Comparison of ENCODE assay signal across 18 cellular contexts in the genomic region with DNA sequence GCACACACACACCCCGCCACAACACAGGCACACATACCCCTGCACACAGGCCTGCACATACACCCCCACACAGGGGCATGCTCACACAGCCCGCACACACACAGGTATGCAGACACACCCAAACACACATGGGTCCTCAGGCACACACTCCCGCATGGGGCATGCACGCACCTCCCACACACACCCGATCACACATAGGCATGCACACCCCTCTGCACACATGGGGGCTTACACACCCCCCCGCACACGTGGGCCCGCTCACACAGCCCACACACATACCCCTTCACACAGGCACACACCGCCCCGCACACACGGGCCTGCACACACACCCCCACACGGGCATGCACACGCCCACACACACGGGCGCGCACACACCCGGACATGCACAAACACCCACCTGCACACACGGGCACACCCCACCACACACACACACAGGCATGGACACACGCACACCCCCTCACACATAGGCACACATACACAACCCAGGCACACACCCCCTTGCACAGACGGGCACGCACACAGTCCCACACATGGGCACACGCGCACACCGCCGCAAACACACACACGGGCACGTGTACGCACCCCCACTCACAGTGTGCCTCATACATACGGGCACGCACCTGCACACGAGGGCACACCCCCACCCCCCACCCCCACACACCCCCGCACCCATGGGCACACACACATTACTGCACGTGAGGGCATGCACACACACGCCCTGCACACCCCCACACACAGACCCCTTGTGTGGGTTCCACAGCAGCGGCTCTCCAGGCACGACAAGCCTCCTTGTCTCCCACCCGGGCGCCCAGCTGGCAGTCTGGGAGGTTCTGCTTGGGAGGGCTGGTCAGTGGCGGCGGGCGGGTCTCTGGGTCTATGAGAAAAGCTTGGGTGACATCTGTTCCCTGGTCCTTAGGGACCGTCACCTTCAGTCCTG. TPM values are rescaled to one million over a fixed set of nuclear protein-coding genes. Genes with fewer than 3 reads are reported as not detected.
DNase-seq lines count a peak whose midpoint lies in the region; ATAC-seq, FAIRE-seq and TF ChIP-seq lines count a peak whose summit lies in the region.
"Had no signal": no experiment of that assay in that cellular context is flagged by ENCODE, and none has a peak within 500 bp of the region (broad histone marks: within the 10 kb centered on the region; RNA-seq: fewer than 3 reads in every experiment).

No MANE protein-coding gene starts in this region.

- H3K4me3 Mint-ChIP-seq in activated T-cell treated with anti-CD3 and anti-CD28 coated beads, Interleukin-2, amount 50 U/mL, for 24 hours = no peak overlapping the region
- no peak overlapping the region for H3K4me3 Mint-ChIP-seq in WTC11
- H3K4me3 Mint-ChIP-seq in naive thymus-derived CD4-positive, alpha-beta T cell = peak overlapping the region in 2 of 10 donors; percentile 41 to 64
- no peak overlapping the region for H3K4me3 Mint-ChIP-seq in stimulated activated naive B cell treated with anti-CD40 and anti-IgM and Interleukin-4, amounts not matched to agents 10 μg/mL and 1 μg/mL and 100 μg/mL, for 72 hours

- intact Hi-C loops in naive thymus-derived CD4-positive, alpha-beta T cell (cut with micrococcal nuclease) = no loop called here
- intact Hi-C loops in Right ventricle myocardium superior (cut with DNase I) = no loop called here

- H3K27ac Mint-ChIP-seq in activated T-cell treated with anti-CD3 and anti-CD28 coated beads, Interleukin-2, amount 50 U/mL, for 24 hours = peak overlapping the region; percentile 22
- peak overlapping the region; percentile 53; the same call in 1 of the 2 replicates for H3K27ac Mint-ChIP-seq in WTC11
- H3K27ac Mint-ChIP-seq in naive thymus-derived CD4-positive, alpha-beta T cell = peak overlapping the region in 2 of 9 donors; percentile 29 to 30
- peak overlapping the region; percentile 44 for H3K27ac Mint-ChIP-seq in stimulated activated naive B cell treated with anti-CD40 and anti-IgM and Interleukin-4, amounts not matched to agents 10 μg/mL and 1 μg/mL and 100 μg/mL, for 72 hours

- no peaks in the 10 kb centered on the region for H3K9me3 Mint-ChIP-seq in activated T-cell treated with anti-CD3 and anti-CD28 coated beads, Interleukin-2, amount 50 U/mL, for 24 hours
- H3K9me3 Mint-ChIP-seq in WTC11 = no peaks in the 10 kb centered on the region
- H3K9me3 Mint-ChIP-seq in naive thymus-derived CD4-positive, alpha-beta T cell = no peaks in the 10 kb centered on the region
- H3K9me3 Mint-ChIP-seq in stimulated activated naive B cell treated with anti-CD40 and anti-IgM and Interleukin-4, amounts not matched to agents 10 μg/mL and 1 μg/mL and 100 μg/mL, for 72 hours = no peaks in the 10 kb centered on the region

- H3K27me3 ChIP-seq in naive thymus-derived CD4-positive, alpha-beta T cell (ENCODE audit: control insufficient read depth in 2 of 2, insufficient read depth in 2 of 2, low read length in 2 of 2) = no peaks in the 10 kb centered on the region
- H3K27me3 ChIP-seq: BLaER1 treated with 17β-estradiol and CSF1 and Interleukin-3, amounts not matched to agents 10 nM and 100 nM had no signal

- no peaks in the 10 kb centered on the region for H3K4me1 ChIP-seq in naive thymus-derived CD4-positive, alpha-beta T cell (ENCODE audit: control insufficient read depth in 2 of 2, insufficient read depth in 2 of 2, low read length in 2 of 2)
- H3K4me1 ChIP-seq: HAP-1 had no signal

- no peak for FAIRE-seq in H54 (lab: Jason Lieb, UNC)

- no peak for ATAC-seq in WTC11
- ATAC-seq in naive thymus-derived CD4-positive, alpha-beta T cell = peak; percentile 28
- ATAC-seq in stimulated activated naive B cell treated with anti-CD40 and anti-IgM and Interleukin-4, amounts not matched to agents 10 μg/mL and 1 μg/mL and 100 μg/mL, for 72 hours (replicated peaks) = no peak
- ATAC-seq in Right ventricle myocardium superior (ENCODE audit: poor library complexity) = no peak

- no peak overlapping the region for H3K27ac ChIP-seq in naive thymus-derived CD4-positive, alpha-beta T cell (ENCODE audit: low read depth, low read length)
- H3K27ac ChIP-seq: BLaER1 treated with 17β-estradiol and CSF1 and Interleukin-3, amounts not matched to agents 10 nM and 100 nM had no signal

- CTCF ChIA-PET in WTC11 (lab: Charles Lee) = no interaction called here
- CTCF ChIA-PET in naive thymus-derived CD4-positive, alpha-beta T cell (lab: Charles Lee) = no interaction called here

- H3K4me3 ChIP-seq in naive thymus-derived CD4-positive, alpha-beta T cell (ENCODE audit: low read length) = no peak overlapping the region
- H3K4me3 ChIP-seq: BLaER1 treated with 17β-estradiol and CSF1 and Interleukin-3, amounts not matched to agents 10 nM and 100 nM; HAP-1 had no signal

- peaks cover 78% of the 10 kb centered on the region for H3K36me3 Mint-ChIP-seq in activated T-cell treated with anti-CD3 and anti-CD28 coated beads, Interleukin-2, amount 50 U/mL, for 24 hours (ENCODE audit: low read depth)
- peaks cover 34% of the 10 kb centered on the region for H3K36me3 Mint-ChIP-seq in WTC11
- peaks cover 5 to 13% (median 9%) of the 10 kb centered on the region in 5 donors for H3K36me3 Mint-ChIP-seq in naive thymus-derived CD4-positive, alpha-beta T cell
- H3K36me3 Mint-ChIP-seq in stimulated activated naive B cell treated with anti-CD40 and anti-IgM and Interleukin-4, amounts not matched to agents 10 μg/mL and 1 μg/mL and 100 μg/mL, for 72 hours = peaks cover 36 to 47% of the 10 kb centered on the region in 2 donors

- no peak for DNase-seq in activated T-cell treated with anti-CD3 and anti-CD28 coated beads, Interleukin-2, amount 50 U/mL, for 24 hours
- no peak for DNase-seq in activated T-cell treated with anti-CD3 and anti-CD28 coated beads, Interleukin-2, amount 50 U/mL, for 1 hour
- no peak for DNase-seq in WTC11 (ENCODE audit: low spot score)
- DNase-seq in naive thymus-derived CD4-positive, alpha-beta T cell = no peak
- no peak for DNase-seq in stimulated activated naive B cell treated with anti-CD40 and anti-IgM and Interleukin-4, amounts not matched to agents 10 μg/mL and 1 μg/mL and 100 μg/mL, for 72 hours
- DNase-seq in activated CD4-positive, alpha-beta T cell treated with anti-CD3 and anti-CD28 coated beads for 48 hours = no peak
- DNase-seq in Right ventricle myocardium superior = no peak
- DNase-seq in H54 (ENCODE audit: insufficient read length, low spot score) = no peak
- DNase-seq: 8988T, DMS153, EL, NCI-H1417, NCI-H2029, NCI-H2171 treated with DMSO at 0.1 percent for 48 hours, NCI-H774 had no signal

- no peak for TF ChIP-seq CTCF in WTC11 (IDR thresholded peaks at IDR 0.05)

- peaks cover 3 to 63% (median 8%) of the 10 kb centered on the region in 3 experiments for H3K36me3 ChIP-seq in naive thymus-derived CD4-positive, alpha-beta T cell (ENCODE audit: control insufficient read depth in 2 of 3, insufficient read depth in 3 of 3, low read length in 3 of 3)

- TF ChIP-seq POLR2A in H54 (IDR thresholded peaks at IDR 0.05; ENCODE audit: low read depth, low read length) = no peak

- no peaks in the 10 kb centered on the region for H3K9me3 ChIP-seq in naive thymus-derived CD4-positive, alpha-beta T cell (ENCODE audit: control insufficient read depth in 2 of 3, low read length in 3 of 3)
- H3K9me3 ChIP-seq: BLaER1 treated with 17β-estradiol and CSF1 and Interleukin-3, amounts not matched to agents 10 nM and 100 nM; HAP-1 had no signal

- no peaks in the 10 kb centered on the region for H3K27me3 Mint-ChIP-seq in activated T-cell treated with anti-CD3 and anti-CD28 coated beads, Interleukin-2, amount 50 U/mL, for 24 hours
- no peaks in the 10 kb centered on the region for H3K27me3 Mint-ChIP-seq in WTC11 (ENCODE audit: low read depth)
- no peaks in the 10 kb centered on the region for H3K27me3 Mint-ChIP-seq in naive thymus-derived CD4-positive, alpha-beta T cell
- H3K27me3 Mint-ChIP-seq in stimulated activated naive B cell treated with anti-CD40 and anti-IgM and Interleukin-4, amounts not matched to agents 10 μg/mL and 1 μg/mL and 100 μg/mL, for 72 hours = no peaks in the 10 kb centered on the region

- POLR2A ChIA-PET in WTC11 (lab: Charles Lee) = no interaction called here
- POLR2A ChIA-PET in naive thymus-derived CD4-positive, alpha-beta T cell (lab: Charles Lee) = no interaction called here

- H3K4me1 Mint-ChIP-seq in activated T-cell treated with anti-CD3 and anti-CD28 coated beads, Interleukin-2, amount 50 U/mL, for 24 hours (ENCODE audit: low read depth) = peaks cover 5% of the 10 kb centered on the region
- no peaks in the 10 kb centered on the region for H3K4me1 Mint-ChIP-seq in WTC11
- H3K4me1 Mint-ChIP-seq in naive thymus-derived CD4-positive, alpha-beta T cell = peaks cover 0 to 7% (median 4%) of the 10 kb centered on the region in 7 donors
- peaks cover 5 to 13% of the 10 kb centered on the region in 2 donors for H3K4me1 Mint-ChIP-seq in stimulated activated naive B cell treated with anti-CD40 and anti-IgM and Interleukin-4, amounts not matched to agents 10 μg/mL and 1 μg/mL and 100 μg/mL, for 72 hours

TF ChIP-seq in WTC11, 78 proteins besides CTCF, POLR2A, EP300 and RAD21 (continues in another document):
- no peak for TF ChIP-seq JAZF1 (CRISPR knock-in tag; IDR thresholded peaks at IDR 0.05)

RNA-seq across cellular contexts. Expression of a gene that starts 8.2 kb away (rescaled TPM):
- total RNA-seq in WTC11 (2021) (47.9 to 63.6 TPM (median 48.5 TPM) in 3 replicates), Right ventricle myocardium superior (7.9 TPM)
- total RNA-seq in naive thymus-derived CD4-positive, alpha-beta T cell = 10 to 100 TPM; 42.5 to 53.8 (median 51.7) TPM
- polyA plus RNA-seq in naive thymus-derived CD4-positive, alpha-beta T cell = 1 to 10 TPM; 4.5 to 6.1 TPM

RNA-seq across cellular contexts. Expression of a gene that starts 30.3 kb away (rescaled TPM):
- total RNA-seq in WTC11 (2021) (0.60 to 0.94 TPM (median 0.61 TPM) in 3 replicates), Right ventricle myocardium superior (0.94 TPM)
- total RNA-seq in naive thymus-derived CD4-positive, alpha-beta T cell = 1 to 10 TPM in 4 of 5 experiments, under 1 TPM in 1; 0.61 to 2.0 (median 1.4) TPM
- under 1 TPM; 0.64 to 0.76 TPM for polyA plus RNA-seq in naive thymus-derived CD4-positive, alpha-beta T cell
- total RNA-seq: LHCN-M2 had no signal

RNA-seq across cellular contexts. Expression of a gene that starts 32.1 kb away (rescaled TPM):
- total RNA-seq in WTC11 (2021) (56.1 to 71.2 TPM (median 58.7 TPM) in 3 replicates), Right ventricle myocardium superior (18.5 TPM)
- total RNA-seq in naive thymus-derived CD4-positive, alpha-beta T cell = 10 to 100 TPM; 21.0 to 41.3 (median 22.9) TPM
- polyA plus RNA-seq in naive thymus-derived CD4-positive, alpha-beta T cell = 10 to 100 TPM in 1 of 2 donors, 1 to 10 TPM in 1; 5.4 to 11.6 TPM

RNA-seq across cellular contexts. Expression of a gene that starts 44.3 kb away (rescaled TPM):
- total RNA-seq in WTC11 (2021) = 28.3 to 35.5 TPM (median 28.3 TPM) in 3 replicates
- total RNA-seq in naive thymus-derived CD4-positive, alpha-beta T cell = 1 to 10 TPM in 1 of 5 experiments, under 1 TPM in 1, not detected in 3; 0.15 to 1.2 TPM
- polyA plus RNA-seq in naive thymus-derived CD4-positive, alpha-beta T cell = not detected
- 17.1 TPM for total RNA-seq in Right ventricle myocardium superior

RNA-seq across cellular contexts. Expression of a gene that starts 58.7 kb away (rescaled TPM):
- 1.6 to 2.8 TPM (median 1.9 TPM) in 3 replicates for total RNA-seq in WTC11 (2021)
- not detected for total RNA-seq in naive thymus-derived CD4-positive, alpha-beta T cell
- polyA plus RNA-seq in naive thymus-derived CD4-positive, alpha-beta T cell = not detected
- 1.8 TPM for total RNA-seq in Right ventricle myocardium superior
- total RNA-seq: LHCN-M2 had no signal
